1 cellular context compared by ENCODE assay signal in the genomic region with DNA sequence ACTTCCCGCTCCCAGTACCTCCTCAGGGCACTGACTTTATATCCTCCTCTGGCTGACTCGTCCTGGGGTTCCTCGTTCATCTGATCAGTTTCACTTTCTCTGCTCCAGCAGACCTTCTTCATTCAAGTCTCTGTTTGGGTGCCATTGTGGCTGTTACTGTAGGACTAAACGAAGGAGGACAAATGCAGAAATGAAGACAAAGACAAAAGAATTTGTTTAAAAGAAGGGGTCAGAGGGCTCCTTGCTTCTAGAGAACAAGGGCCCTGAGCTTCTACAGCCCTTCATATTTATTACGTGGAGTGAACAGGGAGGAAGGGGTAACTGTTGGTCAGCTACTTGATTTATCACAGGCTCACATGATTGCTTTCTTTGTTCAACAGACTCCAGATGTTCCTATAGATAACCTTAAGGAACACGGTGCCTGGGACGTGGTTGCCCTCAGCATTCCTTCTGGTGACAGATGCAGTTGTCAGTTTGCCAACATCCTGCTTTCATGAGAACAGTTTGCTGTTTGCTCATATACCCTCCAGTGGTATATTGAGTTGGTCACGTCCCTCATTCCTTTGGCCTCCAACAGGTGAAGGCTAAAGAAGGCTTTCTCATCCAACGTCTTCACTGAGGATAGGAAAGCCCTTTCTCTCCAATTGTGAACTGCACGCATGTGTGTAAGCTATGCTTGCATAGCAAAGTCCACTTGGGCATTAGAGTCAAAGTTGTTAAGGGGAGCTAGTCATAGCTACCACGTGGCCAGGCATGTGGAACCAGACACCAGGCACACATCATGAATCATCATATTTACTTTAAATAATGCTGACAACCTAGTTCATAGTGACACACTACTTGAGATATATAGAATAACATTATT.
TF ChIP-seq lines count a peak whose summit lies in the region.

No MANE protein-coding gene starts in this region.

TF ChIP-seq in GM12878, 131 proteins besides CTCF, POLR2A, EP300 and RAD21:
- TF ChIP-seq PAX5 (IDR thresholded peaks at IDR 0.05; ENCODE audit: borderline replicate concordance, low read depth, low read length) (0 out of 2 replicates have a peak, but pooled peaks have one; percentile 25), TBL1XR1 (IDR thresholded peaks at IDR 0.05; ENCODE audit: low read depth, low read length) (no peak)
